In genomic region chr5:14580037-14581034, GRCh38 we compare ENCODE assay signal across 8 cellular contexts. TPM values are rescaled to one million over a fixed set of nuclear protein-coding genes. Genes with fewer than 3 reads are reported as not detected.
DNase-seq lines count a peak whose midpoint lies in the region; ATAC-seq and TF ChIP-seq lines count a peak whose summit lies in the region.

No MANE protein-coding gene starts in this region.

- 66 to 75% methylated on average over 7 of the region's 7 CpGs for WGBS in testis, 2 donors

- H3K4me3 ChIP-seq in AG10803 (ENCODE audit: low read length) (no peak overlapping the region), Peyer's patch (peak overlapping the region in 2 of 4 donors; percentile 89 to 99), fibroblast of pulmonary artery (replicated peaks; ENCODE audit: low read depth, low read length) (no peak overlapping the region), testis (no peak overlapping the region)

- no peak for TF ChIP-seq POLR2A in Peyer's patch (IDR thresholded peaks at IDR 0.05)
- no peak for TF ChIP-seq POLR2A in testis (IDR thresholded peaks at IDR 0.05)

- DNase-seq in AG10803 (ENCODE audit: low read depth), result peak; percentile 68
- peak; percentile 96 for DNase-seq in EH (ENCODE audit: low read depth)
- peak in 1 of 3 donors; percentile 69 for DNase-seq in Peyer's patch
- peak; percentile 56 for DNase-seq in fibroblast of pulmonary artery (ENCODE audit: low read depth)
- DNase-seq in activated CD4-positive, CD25-positive, alpha-beta regulatory T cell (lab: John Stamatoyannopoulos, UW), result no peak
- DNase-seq in testis, result no peak
- no peak for DNase-seq in stimulated activated CD4-positive, alpha-beta T cell treated with anti-CD3 and anti-CD28 coated beads, Interleukin-4, amount 100 ng/mL, for 24 hours

- peaks cover 0 to 37% (median 7%) of the 10 kb centered on the region in 4 donors for H3K4me1 ChIP-seq in Peyer's patch
- H3K4me1 ChIP-seq in testis, result no peaks in the 10 kb centered on the region

- no peak for ATAC-seq in HG03354 (IDR thresholded peaks at IDR 0.05; ENCODE audit: poor library complexity, severe bottlenecking, unreplicated experiment)

- no peak for TF ChIP-seq CTCF in AG10803 (conservative IDR thresholded peaks at IDR 0.05; ENCODE audit: low read length)
- no peak for TF ChIP-seq CTCF in Peyer's patch (IDR thresholded peaks at IDR 0.05)
- no peak for TF ChIP-seq CTCF in fibroblast of pulmonary artery (IDR thresholded peaks at IDR 0.05; ENCODE audit: low read length, missing control alignments)
- TF ChIP-seq CTCF in testis (IDR thresholded peaks at IDR 0.05), result no peak

- no peaks in the 10 kb centered on the region for H3K27me3 ChIP-seq in Peyer's patch
- H3K27me3 ChIP-seq in testis, result no peaks in the 10 kb centered on the region

- intact Hi-C loops in testis (cut with DNase I; ENCODE audit: low total_unique reads), result no loop called here

- H3K36me3 ChIP-seq in Peyer's patch (no peaks in the 10 kb centered on the region), testis (ENCODE audit: low read depth, missing control alignments) (no peaks in the 10 kb centered on the region)

- H3K27ac ChIP-seq in Peyer's patch (peak overlapping the region in 3 of 4 donors; percentile 86 to 96 (median 90)), testis (peak overlapping the region in 1 of 2 donors; percentile 76)

- H3K9me3 ChIP-seq in Peyer's patch (no peaks in the 10 kb centered on the region), testis (no peaks in the 10 kb centered on the region)

RNA-seq across cellular contexts. Expression of gene OTULINL, which starts 1.3 kb away (rescaled TPM):
- 10 to 100 TPM; 18.9 to 33.0 (median 28.8) TPM for total RNA-seq in Peyer's patch
- 10 to 100 TPM; 10.5 to 11.3 TPM for total RNA-seq in testis
- polyA plus RNA-seq in testis (ENCODE audit: insufficient read depth, low read depth, low replicate concordance), result 10.2 TPM

Comparison
In these comparisons a context has a peak if more than half of its experiments do, and no peak if none do; other contexts are left out.
1. DNase-seq: peak in AG10803 (single experiment), EH (single experiment) and fibroblast of pulmonary artery (single experiment); none in activated CD4-positive, CD25-positive, alpha-beta regulatory T cell (0 of 4), testis (single experiment) and stimulated activated CD4-positive, alpha-beta T cell treated with anti-CD3 and anti-CD28 coated beads, Interleukin-4, amount 100 ng/mL, for 24 hours (single experiment).